1 cellular context compared by ENCODE assay signal in genomic region chr9:36550135-36550534, GRCh38.
TF ChIP-seq lines count a peak whose summit lies in the region.

No MANE protein-coding gene starts in this region.

TF ChIP-seq in HCT116, 20 proteins besides CTCF, POLR2A, EP300 and RAD21 (continued from another document):
- TF ChIP-seq REST (IDR thresholded peaks at IDR 0.05; ENCODE audit: low read depth) (no peak), FOSL1 (IDR thresholded peaks at IDR 0.05; ENCODE audit: low read depth) (no peak), SP1 (IDR thresholded peaks at IDR 0.05; ENCODE audit: low read depth) (no peak), CEBPB (IDR thresholded peaks at IDR 0.05; ENCODE audit: low read depth) (no peak), JUND (IDR thresholded peaks at IDR 0.05) (no peak), CBX3 (IDR thresholded peaks at IDR 0.05; ENCODE audit: low read depth) (no peak), TCF7L2 (IDR thresholded peaks at IDR 0.05; ENCODE audit: borderline replicate concordance, extremely low read depth, insufficient read depth, insufficient read length) (no peak), ZBTB33 (IDR thresholded peaks at IDR 0.05; ENCODE audit: extremely low read depth, insufficient replicate concordance, low read length) (no peak), SIN3A (IDR thresholded peaks at IDR 0.05; ENCODE audit: low read depth) (no peak), MAX (IDR thresholded peaks at IDR 0.05) (no peak), YY1 (IDR thresholded peaks at IDR 0.05; ENCODE audit: extremely low read depth, insufficient replicate concordance, low read depth, low read length) (no peak), ATF3 (IDR thresholded peaks at IDR 0.05) (no peak), ELF1 (IDR thresholded peaks at IDR 0.05; ENCODE audit: borderline replicate concordance, low read depth) (no peak), EGR1 (IDR thresholded peaks at IDR 0.05; ENCODE audit: low read depth) (no peak), ZNF274 (IDR thresholded peaks at IDR 0.05; ENCODE audit: low read depth, low read length) (no peak)
